Comparison of ENCODE assay signal across 10 cellular contexts in genomic region chr5:67648201-67648671, GRCh38.
DNase-seq lines count a peak whose midpoint lies in the region; ATAC-seq and TF ChIP-seq lines count a peak whose summit lies in the region.
"Had no signal": no experiment of that assay in that cellular context is flagged by ENCODE, and none has a peak within 500 bp of the region (broad histone marks: within the 10 kb centered on the region; RNA-seq: fewer than 3 reads in every experiment).

No MANE protein-coding gene starts in this region.

- no peak overlapping the region for H3K4ac ChIP-seq in trophoblast cell (ENCODE audit: low read depth, low read length)

- H4K8ac ChIP-seq in trophoblast cell (ENCODE audit: low read depth, low read length), result peak overlapping the region; percentile 44

- H3K9me3 ChIP-seq in trophoblast cell (ENCODE audit: insufficient read depth, low read depth, low read length), result no peaks in the 10 kb centered on the region

- no CpG with 5 or more reads among the region's 6 CpGs for WGBS in trophoblast cell (ENCODE audit: extremely low coverage, insufficient coverage, insufficient read length)

- H4K12ac ChIP-seq in trophoblast cell (ENCODE audit: low read depth, low read length), result no peak overlapping the region

- H2AFZ ChIP-seq in trophoblast cell (ENCODE audit: insufficient read depth, low read length, poor library complexity), result no peak overlapping the region

- H3K23ac ChIP-seq in trophoblast cell (ENCODE audit: low read length), result no peak overlapping the region

- H3K79me1 ChIP-seq in trophoblast cell (ENCODE audit: low read length), result no peaks in the 10 kb centered on the region

- no peak overlapping the region for H2BK120ac ChIP-seq in trophoblast cell (ENCODE audit: insufficient read depth, low read length, poor library complexity)

- H4K91ac ChIP-seq in trophoblast cell (ENCODE audit: low read depth, low read length), result no peak overlapping the region

- H2AK5ac ChIP-seq in trophoblast cell (ENCODE audit: low read length), result no peak overlapping the region

- H3K4me3 ChIP-seq in BJ (ENCODE audit: low read depth, low read length) (no peak overlapping the region), fibroblast of pulmonary artery (replicated peaks; ENCODE audit: low read depth, low read length) (no peak overlapping the region), trophoblast cell (ENCODE audit: low read depth, low read length) (no peak overlapping the region)

- no peaks in the 10 kb centered on the region for H3K79me2 ChIP-seq in trophoblast cell (ENCODE audit: control insufficient read depth, insufficient read depth, low read length, poor library complexity)

- no peak overlapping the region for H3K18ac ChIP-seq in trophoblast cell (ENCODE audit: low read length)

- TF ChIP-seq CTCF in BJ (IDR thresholded peaks at IDR 0.05; ENCODE audit: insufficient read depth, low read depth, low read length) (no peak), fibroblast of pulmonary artery (IDR thresholded peaks at IDR 0.05; ENCODE audit: low read length, missing control alignments) (no peak)

- H3K9ac ChIP-seq in trophoblast cell (ENCODE audit: low read length), result no peak overlapping the region

- DNase-seq in BJ (ENCODE audit: low read depth), result peak; percentile 94
- DNase-seq in NCI-H446 treated with DMSO at 0.1 percent for 48 hours (lab: John Stamatoyannopoulos, UW), result peak; percentile 94
- peak; percentile 82 for DNase-seq in fibroblast of pulmonary artery (ENCODE audit: low read depth)
- no peak for DNase-seq in trophoblast cell
- no peak for DNase-seq in activated T-cell treated with anti-CD3 and anti-CD28 coated beads, Interleukin-2, amount 50 U/mL, for 1 hour
- no peak for DNase-seq in activated T-helper 1 cell treated with anti-CD3 and anti-CD28 coated beads, Interleukin-12 subunit alpha, Interleukin-12 subunit beta, Interleukin-2, Interleukin-4 antibody, amounts not matched to agents 30 ng/mL and 10 ng/mL and 1 ng/mL, durations not matched to agents 14 hours and 24 hours and 36 hours (ENCODE audit: low spot score)
- DNase-seq in natural killer cell treated with Interleukin-12 subunit alpha and Interleukin-12 subunit beta and Interleukin-15 and Interleukin-18, amount 100 ng/mL, for 72 hours (ENCODE audit: low spot score), result no peak
- DNase-seq: hippocampal formation; stimulated activated CD4-positive, alpha-beta T cell treated with anti-CD3 and anti-CD28 coated beads, Interleukin-1b, Interleukin-23, amount 100 ng/mL, for 48 hours had no signal

- H3K14ac ChIP-seq in trophoblast cell (ENCODE audit: low read length), result no peak overlapping the region

- CTCF ChIA-PET in BJ (lab: Yijun Ruan, JAX), result interaction anchor here (2.2 kb wide), 1 partner anchor 604 kb away, joined by 5 read pairs; no protein-coding TSS in a partner anchor

- peaks cover 0 to 2% of the 10 kb centered on the region in 2 experiments for H3K4me1 ChIP-seq in trophoblast cell (ENCODE audit: control insufficient read depth in 1 of 2, insufficient read depth in 2 of 2, low read length in 2 of 2)

- H3K4me1 Mint-ChIP-seq in activated T-helper 1 cell treated with anti-CD3 and anti-CD28 coated beads, Interleukin-12 subunit alpha, Interleukin-12 subunit beta, Interleukin-2, Interleukin-4 antibody, amounts not matched to agents 30 ng/mL and 10 ng/mL and 1 ng/mL, durations not matched to agents 14 hours and 24 hours and 36 hours (ENCODE audit: low read depth), result no peaks in the 10 kb centered on the region
- H3K4me1 Mint-ChIP-seq in natural killer cell treated with Interleukin-12 subunit alpha and Interleukin-12 subunit beta and Interleukin-15 and Interleukin-18, amount 100 ng/mL, for 72 hours (ENCODE audit: low read depth in 2 of 2), result no peaks in the 10 kb centered on the region

- H3K27ac Mint-ChIP-seq in activated T-helper 1 cell treated with anti-CD3 and anti-CD28 coated beads, Interleukin-12 subunit alpha, Interleukin-12 subunit beta, Interleukin-2, Interleukin-4 antibody, amounts not matched to agents 30 ng/mL and 10 ng/mL and 1 ng/mL, durations not matched to agents 14 hours and 24 hours and 36 hours, result no peak overlapping the region
- no peak overlapping the region for H3K27ac Mint-ChIP-seq in natural killer cell treated with Interleukin-12 subunit alpha and Interleukin-12 subunit beta and Interleukin-15 and Interleukin-18, amount 100 ng/mL, for 72 hours

- H3K36me3 ChIP-seq in BJ (ENCODE audit: control insufficient read depth, insufficient read depth, low read length) (no peaks in the 10 kb centered on the region), trophoblast cell (ENCODE audit: control insufficient read depth in 1 of 2, insufficient read depth in 2 of 2, low read length in 2 of 2) (no peaks in the 10 kb centered on the region)

- intact Hi-C loops in activated T-helper 1 cell treated with anti-CD3 and anti-CD28 coated beads, Interleukin-12 subunit alpha, Interleukin-12 subunit beta, Interleukin-2, Interleukin-4 antibody, amounts not matched to agents 30 ng/mL and 10 ng/mL and 1 ng/mL, durations not matched to agents 14 hours and 24 hours and 36 hours (cut with micrococcal nuclease), result no loop called here

- ATAC-seq in GM19452 (IDR thresholded peaks at IDR 0.05; ENCODE audit: unreplicated experiment), result no peak
- no peak for ATAC-seq in natural killer cell treated with Interleukin-12 subunit alpha and Interleukin-12 subunit beta and Interleukin-15 and Interleukin-18, amount 100 ng/mL, for 72 hours

- H3K27me3 ChIP-seq in BJ (ENCODE audit: control insufficient read depth, insufficient read depth, low read length) (no peaks in the 10 kb centered on the region), trophoblast cell (ENCODE audit: insufficient read depth, low read length) (no peaks in the 10 kb centered on the region)

- H3K27ac ChIP-seq in trophoblast cell (ENCODE audit: low read depth, low read length), result no peak overlapping the region

- no peak overlapping the region for H2BK5ac ChIP-seq in trophoblast cell (ENCODE audit: low read depth, low read length, poor library complexity)

- no peak overlapping the region for H3K4me2 ChIP-seq in trophoblast cell (ENCODE audit: low read length)

- H3K36me3 Mint-ChIP-seq in activated T-helper 1 cell treated with anti-CD3 and anti-CD28 coated beads, Interleukin-12 subunit alpha, Interleukin-12 subunit beta, Interleukin-2, Interleukin-4 antibody, amounts not matched to agents 30 ng/mL and 10 ng/mL and 1 ng/mL, durations not matched to agents 14 hours and 24 hours and 36 hours (ENCODE audit: low read depth), result no peaks in the 10 kb centered on the region
- H3K36me3 Mint-ChIP-seq in natural killer cell treated with Interleukin-12 subunit alpha and Interleukin-12 subunit beta and Interleukin-15 and Interleukin-18, amount 100 ng/mL, for 72 hours, result no peaks in the 10 kb centered on the region

- H3K4me3 Mint-ChIP-seq in activated T-helper 1 cell treated with anti-CD3 and anti-CD28 coated beads, Interleukin-12 subunit alpha, Interleukin-12 subunit beta, Interleukin-2, Interleukin-4 antibody, amounts not matched to agents 30 ng/mL and 10 ng/mL and 1 ng/mL, durations not matched to agents 14 hours and 24 hours and 36 hours, result no peak overlapping the region
- H3K4me3 Mint-ChIP-seq in natural killer cell treated with Interleukin-12 subunit alpha and Interleukin-12 subunit beta and Interleukin-15 and Interleukin-18, amount 100 ng/mL, for 72 hours, result no peak overlapping the region

- H3K27me3 Mint-ChIP-seq in activated T-helper 1 cell treated with anti-CD3 and anti-CD28 coated beads, Interleukin-12 subunit alpha, Interleukin-12 subunit beta, Interleukin-2, Interleukin-4 antibody, amounts not matched to agents 30 ng/mL and 10 ng/mL and 1 ng/mL, durations not matched to agents 14 hours and 24 hours and 36 hours (ENCODE audit: insufficient read depth), result no peaks in the 10 kb centered on the region
- no peaks in the 10 kb centered on the region for H3K27me3 Mint-ChIP-seq in natural killer cell treated with Interleukin-12 subunit alpha and Interleukin-12 subunit beta and Interleukin-15 and Interleukin-18, amount 100 ng/mL, for 72 hours

- POLR2A ChIA-PET in BJ (lab: Charles Lee), result no interaction called here

- H2BK12ac ChIP-seq in trophoblast cell (ENCODE audit: low read length), result no peak overlapping the region

- peaks cover 3% of the 10 kb centered on the region for H3K9me3 Mint-ChIP-seq in activated T-helper 1 cell treated with anti-CD3 and anti-CD28 coated beads, Interleukin-12 subunit alpha, Interleukin-12 subunit beta, Interleukin-2, Interleukin-4 antibody, amounts not matched to agents 30 ng/mL and 10 ng/mL and 1 ng/mL, durations not matched to agents 14 hours and 24 hours and 36 hours
- H3K9me3 Mint-ChIP-seq in natural killer cell treated with Interleukin-12 subunit alpha and Interleukin-12 subunit beta and Interleukin-15 and Interleukin-18, amount 100 ng/mL, for 72 hours, result no peaks in the 10 kb centered on the region

Comparison
In these comparisons a context has a peak if more than half of its experiments do, and no peak if none do; other contexts are left out.
1. DNase-seq: peak in BJ (single experiment), NCI-H446 treated with DMSO at 0.1 percent for 48 hours (single experiment) and fibroblast of pulmonary artery (single experiment); none in trophoblast cell (0 of 2), activated T-cell treated with anti-CD3 and anti-CD28 coated beads, Interleukin-2, amount 50 U/mL, for 1 hour (single experiment), activated T-helper 1 cell treated with anti-CD3 and anti-CD28 coated beads, Interleukin-12 subunit alpha, Interleukin-12 subunit beta, Interleukin-2, Interleukin-4 antibody, amounts not matched to agents 30 ng/mL and 10 ng/mL and 1 ng/mL, durations not matched to agents 14 hours and 24 hours and 36 hours (single experiment) and natural killer cell treated with Interleukin-12 subunit alpha and Interleukin-12 subunit beta and Interleukin-15 and Interleukin-18, amount 100 ng/mL, for 72 hours (single experiment).